In genomic region chr5:150656191-150657132, GRCh38 we compare ENCODE assay signal across 1 cellular context.
TF ChIP-seq lines count a peak whose summit lies in the region.

No MANE protein-coding gene starts in this region.

TF ChIP-seq in K562, 482 proteins besides CTCF, POLR2A, EP300 and RAD21 (continued from another document):
- 0 out of 2 replicates have a peak, but pooled peaks have one; percentile 31 for TF ChIP-seq THAP12 (CRISPR knock-in tag; IDR thresholded peaks at IDR 0.05)
- peak; percentile 20; the same call in 1 of the 2 replicates for TF ChIP-seq E2F4 (CRISPR knock-in tag; IDR thresholded peaks at IDR 0.05; ENCODE audit: low read depth)
- TF ChIP-seq, protein P1, sequence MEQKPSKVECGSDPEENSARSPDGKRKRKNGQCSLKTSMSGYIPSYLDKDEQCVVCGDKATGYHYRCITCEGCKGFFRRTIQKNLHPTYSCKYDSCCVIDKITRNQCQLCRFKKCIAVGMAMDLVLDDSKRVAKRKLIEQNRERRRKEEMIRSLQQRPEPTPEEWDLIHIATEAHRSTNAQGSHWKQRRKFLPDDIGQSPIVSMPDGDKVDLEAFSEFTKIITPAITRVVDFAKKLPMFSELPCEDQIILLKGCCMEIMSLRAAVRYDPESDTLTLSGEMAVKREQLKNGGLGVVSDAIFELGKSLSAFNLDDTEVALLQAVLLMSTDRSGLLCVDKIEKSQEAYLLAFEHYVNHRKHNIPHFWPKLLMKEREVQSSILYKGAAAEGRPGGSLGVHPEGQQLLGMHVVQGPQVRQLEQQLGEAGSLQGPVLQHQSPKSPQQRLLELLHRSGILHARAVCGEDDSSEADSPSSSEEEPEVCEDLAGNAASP (IDR thresholded peaks at IDR 0.05): no peak
- no peak for TF ChIP-seq ZNF232 (CRISPR knock-in tag; IDR thresholded peaks at IDR 0.05)
- peak in 1 of 2 experiments; percentile 70; a peak in 1 of 4 replicates for TF ChIP-seq SIN3A (IDR thresholded peaks at IDR 0.05; ENCODE audit: borderline replicate concordance in 2 of 2, control insufficient read depth in 1 of 2, low read depth in 2 of 2, low read length in 2 of 2)
- TF ChIP-seq ZNF384 (IDR thresholded peaks at IDR 0.05; ENCODE audit: low read depth, low read length): no peak
- TF ChIP-seq DMBX1 (CRISPR knock-in tag; IDR thresholded peaks at IDR 0.05; ENCODE audit: borderline replicate concordance): no peak
- TF ChIP-seq, protein P2, sequence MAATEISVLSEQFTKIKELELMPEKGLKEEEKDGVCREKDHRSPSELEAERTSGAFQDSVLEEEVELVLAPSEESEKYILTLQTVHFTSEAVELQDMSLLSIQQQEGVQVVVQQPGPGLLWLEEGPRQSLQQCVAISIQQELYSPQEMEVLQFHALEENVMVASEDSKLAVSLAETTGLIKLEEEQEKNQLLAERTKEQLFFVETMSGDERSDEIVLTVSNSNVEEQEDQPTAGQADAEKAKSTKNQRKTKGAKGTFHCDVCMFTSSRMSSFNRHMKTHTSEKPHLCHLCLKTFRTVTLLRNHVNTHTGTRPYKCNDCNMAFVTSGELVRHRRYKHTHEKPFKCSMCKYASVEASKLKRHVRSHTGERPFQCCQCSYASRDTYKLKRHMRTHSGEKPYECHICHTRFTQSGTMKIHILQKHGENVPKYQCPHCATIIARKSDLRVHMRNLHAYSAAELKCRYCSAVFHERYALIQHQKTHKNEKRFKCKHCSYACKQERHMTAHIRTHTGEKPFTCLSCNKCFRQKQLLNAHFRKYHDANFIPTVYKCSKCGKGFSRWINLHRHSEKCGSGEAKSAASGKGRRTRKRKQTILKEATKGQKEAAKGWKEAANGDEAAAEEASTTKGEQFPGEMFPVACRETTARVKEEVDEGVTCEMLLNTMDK (IDR thresholded peaks at IDR 0.05; ENCODE audit: borderline replicate concordance, insufficient read depth, low read depth, low read length, poor library complexity, severe bottlenecking): peak; percentile 71
- TF ChIP-seq PHF8 (IDR thresholded peaks at IDR 0.05; ENCODE audit: borderline replicate concordance, low read length): peak; percentile 46; the same call in 1 of the 2 replicates
- peak; percentile 84 for TF ChIP-seq POLR2G (IDR thresholded peaks at IDR 0.05; ENCODE audit: low read depth, low read length)
- TF ChIP-seq ZNF639 (CRISPR knock-in tag; conservative IDR thresholded peaks at IDR 0.05 in 1 of 2, IDR thresholded peaks at IDR 0.05 in 1 of 2): 0 out of 4 replicates have a peak, but pooled peaks of 1 of the 2 experiments have one; percentile 33
